ENCODE assay signal across 24 cellular contexts in the genomic region with DNA sequence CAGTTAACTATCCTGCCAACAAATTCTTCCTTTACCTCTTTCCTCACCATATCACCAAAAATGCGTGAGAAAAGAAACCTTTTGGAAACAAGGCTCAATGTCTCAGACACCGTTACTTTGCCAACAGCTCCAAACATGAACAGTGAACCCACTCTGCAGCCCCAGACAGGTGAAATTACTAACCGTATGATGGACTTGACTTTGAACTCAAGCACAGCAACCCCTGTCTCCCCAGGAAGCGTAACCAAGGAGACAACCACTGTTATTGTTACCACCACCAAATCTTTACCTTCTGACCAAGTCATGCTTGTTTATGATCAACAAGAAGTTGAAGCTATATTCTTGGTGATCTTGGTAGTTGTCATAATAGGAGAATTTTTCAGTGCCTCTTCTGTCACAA. TPM values are rescaled to one million over a fixed set of nuclear protein-coding genes. Genes with fewer than 3 reads are reported as not detected.
DNase-seq lines count a peak whose midpoint lies in the region; ATAC-seq, FAIRE-seq and TF ChIP-seq lines count a peak whose summit lies in the region.
"Had no signal": no experiment of that assay in that cellular context is flagged by ENCODE, and none has a peak within 500 bp of the region (broad histone marks: within the 10 kb centered on the region; RNA-seq: fewer than 3 reads in every experiment).

No MANE protein-coding gene starts in this region.

- DNase-seq in activated CD4-positive, alpha-beta T cell treated with anti-CD3 and anti-CD28 coated beads, Interleukin-2, amount 10 ng/mL, durations not matched to agents 24 days and 14 days = peak; percentile 60
- DNase-seq in activated CD4-positive, alpha-beta T cell treated with anti-CD3 and anti-CD28 coated beads, Interleukin-2, amount 50 U/mL, for 48 hours = no peak
- DNase-seq in Caco-2 = no peak
- DNase-seq in activated CD8-positive, alpha-beta T cell treated with anti-CD3 and anti-CD28 coated beads for 36 hours = no peak
- DNase-seq in bronchial epithelial cell (ENCODE audit: low read depth) = no peak
- no peak for DNase-seq in activated naive CD8-positive, alpha-beta T cell treated with anti-CD3 and anti-CD28 coated beads, Interleukin-2, amount 50 U/mL, for 24 hours
- DNase-seq in right atrium auricular region (ENCODE audit: low spot score) = no peak
- DNase-seq in SK-N-DZ (ENCODE audit: low spot score) = no peak
- DNase-seq: DMS53, HCEC 1CT, KG1, MM.1S, NCI-H1694, NCI-H2029 treated with DMSO at 0.1 percent for 48 hours, NCI-H446 treated with DMSO at 0.1 percent for 48 hours, NCI-H526, Right ventricle myocardium superior, RPMI8226 had no signal

- FAIRE-seq in bronchial epithelial cell (lab: Jason Lieb, UNC) = peak; percentile 86
- FAIRE-seq: D721Med had no signal

- no peak overlapping the region for H3K27ac ChIP-seq in right atrium auricular region
- H3K27ac ChIP-seq: 22Rv1, C4-2B, SJSA1 had no signal

- TSS peak; percentile 38 for BruUV-seq in Caco-2 (replicated peaks; lab: Mats Ljungman, UMichigan)

- peaks cover 57% of the 10 kb centered on the region for H3K36me3 Mint-ChIP-seq in activated CD4-positive, alpha-beta T cell treated with anti-CD3 and anti-CD28 coated beads, Interleukin-2, amount 10 ng/mL, durations not matched to agents 24 days and 14 days (ENCODE audit: low read depth)
- H3K36me3 Mint-ChIP-seq in Caco-2 (ENCODE audit: insufficient read depth, unreplicated experiment) = no peaks in the 10 kb centered on the region
- H3K36me3 Mint-ChIP-seq in activated CD8-positive, alpha-beta T cell treated with anti-CD3 and anti-CD28 coated beads for 36 hours (ENCODE audit: low read depth) = peaks cover 53% of the 10 kb centered on the region
- peaks cover 43% of the 10 kb centered on the region for H3K36me3 Mint-ChIP-seq in activated naive CD8-positive, alpha-beta T cell treated with anti-CD3 and anti-CD28 coated beads, Interleukin-2, amount 50 U/mL, for 24 hours (ENCODE audit: low read depth)

- H3K4me3 Mint-ChIP-seq in activated CD4-positive, alpha-beta T cell treated with anti-CD3 and anti-CD28 coated beads, Interleukin-2, amount 10 ng/mL, durations not matched to agents 24 days and 14 days = no peak overlapping the region
- no peak overlapping the region for H3K4me3 Mint-ChIP-seq in Caco-2 (ENCODE audit: unreplicated experiment)
- no peak overlapping the region for H3K4me3 Mint-ChIP-seq in activated CD8-positive, alpha-beta T cell treated with anti-CD3 and anti-CD28 coated beads for 36 hours
- H3K4me3 Mint-ChIP-seq in activated naive CD8-positive, alpha-beta T cell treated with anti-CD3 and anti-CD28 coated beads, Interleukin-2, amount 50 U/mL, for 24 hours = no peak overlapping the region
- H3K4me3 Mint-ChIP-seq: B cell, GM23338 had no signal

- TF ChIP-seq CTCF in Caco-2 (IDR thresholded peaks at IDR 0.05; ENCODE audit: insufficient read depth in 1 of 2, low read depth in 1 of 2, low read length in 1 of 2, severe bottlenecking in 1 of 2, unreplicated experiment in 1 of 2) (no peak), bronchial epithelial cell (IDR thresholded peaks at IDR 0.05; ENCODE audit: insufficient read depth, low read length, severe bottlenecking) (no peak), right atrium auricular region (IDR thresholded peaks at IDR 0.05) (no peak)
- TF ChIP-seq CTCF in activated CD8-positive, alpha-beta T cell treated with anti-CD3 and anti-CD28 coated beads for 36 hours (IDR thresholded peaks at IDR 0.05) = no peak

- CTCF ChIA-PET in Caco-2 (lab: Charles Lee) = no interaction called here
- CTCF ChIA-PET in activated CD8-positive, alpha-beta T cell treated with anti-CD3 and anti-CD28 coated beads for 36 hours (lab: Charles Lee) = interaction anchor here (1.4 kb wide), 1 partner anchor 11 kb away, joined by 4 read pairs; no protein-coding TSS in a partner anchor

- peaks cover 53% of the 10 kb centered on the region for H3K4me1 Mint-ChIP-seq in activated CD4-positive, alpha-beta T cell treated with anti-CD3 and anti-CD28 coated beads, Interleukin-2, amount 10 ng/mL, durations not matched to agents 24 days and 14 days
- H3K4me1 Mint-ChIP-seq in Caco-2 (ENCODE audit: low read depth, unreplicated experiment) = peaks cover 8% of the 10 kb centered on the region
- peaks cover 84% of the 10 kb centered on the region for H3K4me1 Mint-ChIP-seq in activated CD8-positive, alpha-beta T cell treated with anti-CD3 and anti-CD28 coated beads for 36 hours (ENCODE audit: low read depth)
- peaks cover 61% of the 10 kb centered on the region for H3K4me1 Mint-ChIP-seq in activated naive CD8-positive, alpha-beta T cell treated with anti-CD3 and anti-CD28 coated beads, Interleukin-2, amount 50 U/mL, for 24 hours

- intact Hi-C loops in activated CD4-positive, alpha-beta T cell treated with anti-CD3 and anti-CD28 coated beads, Interleukin-2, amount 10 ng/mL, durations not matched to agents 24 days and 14 days (cut with micrococcal nuclease) = no loop called here
- intact Hi-C loops in Caco-2 (cut with micrococcal nuclease; ENCODE audit: unreplicated experiment) = no loop called here
- intact Hi-C loops in activated CD8-positive, alpha-beta T cell treated with anti-CD3 and anti-CD28 coated beads for 36 hours (cut with micrococcal nuclease) = no loop called here

- no peaks in the 10 kb centered on the region for H3K4me1 ChIP-seq in Caco-2
- peaks cover 0 to 7% of the 10 kb centered on the region in 2 donors for H3K4me1 ChIP-seq in right atrium auricular region

- H3K36me3 ChIP-seq in Caco-2 (ENCODE audit: control insufficient read depth, insufficient read depth, low read length) (no peaks in the 10 kb centered on the region), bronchial epithelial cell (ENCODE audit: control insufficient read depth, insufficient read depth, low read length) (peaks cover 7% of the 10 kb centered on the region), right atrium auricular region (peaks cover 13% of the 10 kb centered on the region)
- H3K36me3 ChIP-seq: SJSA1 had no signal

- no peak for ATAC-seq in activated CD8-positive, alpha-beta T cell treated with anti-CD3 and anti-CD28 coated beads for 36 hours
- ATAC-seq in activated naive CD8-positive, alpha-beta T cell treated with anti-CD3 and anti-CD28 coated beads, Interleukin-2, amount 50 U/mL, for 24 hours = no peak
- ATAC-seq: GM23338 had no signal

- POLR2A ChIA-PET in Caco-2 (lab: Charles Lee) = no interaction called here
- POLR2A ChIA-PET in activated CD8-positive, alpha-beta T cell treated with anti-CD3 and anti-CD28 coated beads for 36 hours (lab: Charles Lee) = interaction anchor here (0.8 kb wide), 1 partner anchor 65 kb away, joined by 3 read pairs; no protein-coding TSS in a partner anchor

- H3K9me3 Mint-ChIP-seq in activated CD4-positive, alpha-beta T cell treated with anti-CD3 and anti-CD28 coated beads, Interleukin-2, amount 10 ng/mL, durations not matched to agents 24 days and 14 days = peaks cover 4% of the 10 kb centered on the region
- H3K9me3 Mint-ChIP-seq in Caco-2 (ENCODE audit: unreplicated experiment) = no peaks in the 10 kb centered on the region
- no peaks in the 10 kb centered on the region for H3K9me3 Mint-ChIP-seq in activated CD8-positive, alpha-beta T cell treated with anti-CD3 and anti-CD28 coated beads for 36 hours
- no peaks in the 10 kb centered on the region for H3K9me3 Mint-ChIP-seq in activated naive CD8-positive, alpha-beta T cell treated with anti-CD3 and anti-CD28 coated beads, Interleukin-2, amount 50 U/mL, for 24 hours

- no peak overlapping the region for H3K4me3 ChIP-seq in Caco-2 (ENCODE audit: low read depth, low read length)
- H3K4me3 ChIP-seq in bronchial epithelial cell (ENCODE audit: low read depth, low read length) = no peak overlapping the region
- no peak overlapping the region for H3K4me3 ChIP-seq in right atrium auricular region
- H3K4me3 ChIP-seq: GM23338, SJSA1 had no signal

- H3K27ac Mint-ChIP-seq in activated CD4-positive, alpha-beta T cell treated with anti-CD3 and anti-CD28 coated beads, Interleukin-2, amount 10 ng/mL, durations not matched to agents 24 days and 14 days = peak overlapping the region; percentile 57
- no peak overlapping the region for H3K27ac Mint-ChIP-seq in Caco-2 (ENCODE audit: unreplicated experiment)
- peak overlapping the region; percentile 48 for H3K27ac Mint-ChIP-seq in activated CD8-positive, alpha-beta T cell treated with anti-CD3 and anti-CD28 coated beads for 36 hours
- H3K27ac Mint-ChIP-seq in activated naive CD8-positive, alpha-beta T cell treated with anti-CD3 and anti-CD28 coated beads, Interleukin-2, amount 50 U/mL, for 24 hours = no peak overlapping the region
- H3K27ac Mint-ChIP-seq: B cell, GM23338 had no signal

- H3K9me3 ChIP-seq in Caco-2 (no peaks in the 10 kb centered on the region), right atrium auricular region (no peaks in the 10 kb centered on the region)
- H3K9me3 ChIP-seq: SJSA1 had no signal

- no peaks in the 10 kb centered on the region for H3K27me3 ChIP-seq in Caco-2 (replicated peaks; ENCODE audit: control insufficient read depth, insufficient read depth, low read length)
- no peaks in the 10 kb centered on the region for H3K27me3 ChIP-seq in bronchial epithelial cell (ENCODE audit: control insufficient read depth, insufficient read depth, low read length)
- H3K27me3 ChIP-seq in right atrium auricular region = no peaks in the 10 kb centered on the region
- H3K27me3 ChIP-seq: SJSA1 had no signal

- no peaks in the 10 kb centered on the region for H3K27me3 Mint-ChIP-seq in activated CD4-positive, alpha-beta T cell treated with anti-CD3 and anti-CD28 coated beads, Interleukin-2, amount 10 ng/mL, durations not matched to agents 24 days and 14 days
- no peaks in the 10 kb centered on the region for H3K27me3 Mint-ChIP-seq in Caco-2 (ENCODE audit: insufficient read depth, unreplicated experiment)
- no peaks in the 10 kb centered on the region for H3K27me3 Mint-ChIP-seq in activated CD8-positive, alpha-beta T cell treated with anti-CD3 and anti-CD28 coated beads for 36 hours
- no peaks in the 10 kb centered on the region for H3K27me3 Mint-ChIP-seq in activated naive CD8-positive, alpha-beta T cell treated with anti-CD3 and anti-CD28 coated beads, Interleukin-2, amount 50 U/mL, for 24 hours
- H3K27me3 Mint-ChIP-seq: B cell had no signal

RNA-seq across cellular contexts. Expression of a gene that starts 28.4 kb away (rescaled TPM):
- total RNA-seq in activated CD4-positive, alpha-beta T cell treated with anti-CD3 and anti-CD28 coated beads, Interleukin-2, amount 10 ng/mL, durations not matched to agents 24 days and 14 days = 44.6 and 45.3 TPM in 2 replicates
- total RNA-seq in Caco-2 (2022) (10.9 and 11.1 TPM in 2 replicates), bronchial epithelial cell (37.4 and 43.0 TPM in 2 replicates), right atrium auricular region (10 to 100 TPM; 57.2 to 72.7 TPM)
- total RNA-seq in activated CD8-positive, alpha-beta T cell treated with anti-CD3 and anti-CD28 coated beads for 36 hours = 10 to 100 TPM; 31.5 to 32.8 TPM
- polyA plus RNA-seq in SK-N-DZ (2014; cell fraction: cytosol; rRNA removed) = 14.8 and 16.0 TPM in 2 replicates
- 6.9 and 9.1 TPM in 2 replicates for polyA plus RNA-seq in SK-N-DZ (2014; cell fraction: nucleus; rRNA removed)

Comparison
In these comparisons a context has a peak if more than half of its experiments do, and no peak if none do; other contexts are left out.
1. H3K27ac Mint-ChIP-seq: peak in activated CD4-positive, alpha-beta T cell treated with anti-CD3 and anti-CD28 coated beads, Interleukin-2, amount 10 ng/mL, durations not matched to agents 24 days and 14 days (single experiment) and activated CD8-positive, alpha-beta T cell treated with anti-CD3 and anti-CD28 coated beads for 36 hours (single experiment); none in Caco-2 (single experiment) and activated naive CD8-positive, alpha-beta T cell treated with anti-CD3 and anti-CD28 coated beads, Interleukin-2, amount 50 U/mL, for 24 hours (single experiment).